In genomic region chr20:57790176-57790575, GRCh38 we compare ENCODE assay signal across 18 cellular contexts.
"Had no signal": no experiment of that assay in that cellular context is flagged by ENCODE, and none has a peak within 500 bp of the region (broad histone marks: within the 10 kb centered on the region; RNA-seq: fewer than 3 reads in every experiment).

No MANE protein-coding gene starts in this region.

- ATAC-seq: effector memory CD8-positive, alpha-beta T cell; left colon; naive thymus-derived CD4-positive, alpha-beta T cell; psoas muscle; right lobe of liver had no signal

- H3K9me3 ChIP-seq: esophagus squamous epithelium, psoas muscle, right lobe of liver, stomach had no signal

- H3K4me3 ChIP-seq: esophagus squamous epithelium, psoas muscle, right lobe of liver, skin epidermis, stomach had no signal

- H3K27me3 ChIP-seq: right lobe of liver had no signal

- H3K36me3 ChIP-seq: esophagus squamous epithelium, right lobe of liver, stomach had no signal

- H3K4me1 ChIP-seq: esophagus squamous epithelium, parathyroid adenoma, psoas muscle, right lobe of liver, stomach had no signal

- H3K27me3 Mint-ChIP-seq: dendritic cell treated with granulocyte-macrophage colony-stimulating factor and Interleukin-4, amounts not matched to agents 40 ng/mL and 50 ng/mL, for 4 days had no signal

- H3K9me3 Mint-ChIP-seq: effector memory CD8-positive, alpha-beta T cell; nephron progenitor cell had no signal

- H3K4me3 Mint-ChIP-seq: dendritic cell treated with granulocyte-macrophage colony-stimulating factor and Interleukin-4, amounts not matched to agents 40 ng/mL and 50 ng/mL, for 4 days; effector memory CD8-positive, alpha-beta T cell; naive thymus-derived CD4-positive, alpha-beta T cell; nephron progenitor cell had no signal

- DNase-seq: effector memory CD8-positive, alpha-beta T cell; esophagus squamous epithelium; foreskin fibroblast; left colon; mesendoderm; naive thymus-derived CD4-positive, alpha-beta T cell; nephron progenitor cell; retina; stimulated activated CD4-positive, alpha-beta T cell treated with anti-CD3 and anti-CD28 coated beads, Interleukin-12 subunit alpha, Interleukin-12 subunit beta, amount 100 ng/mL, for 4 hours; stimulated activated naive CD4-positive, alpha-beta T cell; stomach; substantia nigra; trophoblast cell had no signal

- H3K79me2 ChIP-seq: parathyroid adenoma had no signal

- H3K36me3 Mint-ChIP-seq: naive thymus-derived CD4-positive, alpha-beta T cell had no signal

- H3K27ac ChIP-seq: esophagus squamous epithelium, parathyroid adenoma, psoas muscle, right lobe of liver, skin epidermis, stomach had no signal

- H2AFZ ChIP-seq: parathyroid adenoma had no signal

- H3K27ac Mint-ChIP-seq: dendritic cell treated with granulocyte-macrophage colony-stimulating factor and Interleukin-4, amounts not matched to agents 40 ng/mL and 50 ng/mL, for 4 days; effector memory CD8-positive, alpha-beta T cell; naive thymus-derived CD4-positive, alpha-beta T cell; nephron progenitor cell had no signal

- H3K9ac ChIP-seq: parathyroid adenoma had no signal
